ENCODE assay signal across 31 cellular contexts in the genomic region with DNA sequence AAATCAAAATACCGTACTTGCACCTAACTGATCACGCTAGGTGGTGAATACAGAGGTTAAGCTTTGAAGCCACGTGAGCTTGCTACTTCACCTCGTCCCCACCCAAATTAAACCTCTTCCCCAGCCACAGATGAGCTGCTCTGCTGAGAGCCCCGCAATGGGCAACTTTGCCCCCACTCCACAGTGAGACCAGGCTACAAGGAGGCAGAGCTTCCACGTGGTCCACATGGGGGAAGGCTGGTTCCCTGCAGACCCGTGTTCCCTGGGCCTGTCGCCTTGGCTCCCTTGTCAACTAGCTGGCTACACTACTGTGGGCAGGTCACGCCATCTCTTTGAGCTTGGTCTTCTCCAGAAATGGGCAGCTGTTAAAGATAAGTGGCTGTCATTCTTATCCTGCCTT. TPM values are rescaled to one million over a fixed set of nuclear protein-coding genes. Genes with fewer than 3 reads are reported as not detected.
DNase-seq lines count a peak whose midpoint lies in the region; ATAC-seq and TF ChIP-seq lines count a peak whose summit lies in the region.
"Had no signal": no experiment of that assay in that cellular context is flagged by ENCODE, and none has a peak within 500 bp of the region (broad histone marks: within the 10 kb centered on the region; RNA-seq: fewer than 3 reads in every experiment).

No MANE protein-coding gene starts in this region.

- H3K27me3 Mint-ChIP-seq in T-cell: no peaks in the 10 kb centered on the region
- H3K27me3 Mint-ChIP-seq: activated B cell treated with CpG ODN at 0.5 μM for 24 hours had no signal

- peaks cover 59% of the 10 kb centered on the region for H3K4me1 ChIP-seq in effector memory CD4-positive, alpha-beta T cell (ENCODE audit: control insufficient read depth, insufficient read depth, low read length, poor library complexity, severe bottlenecking)
- no peaks in the 10 kb centered on the region for H3K4me1 ChIP-seq in adrenal gland (replicated peaks in 1 of 2)

- H3K4me3 ChIP-seq in effector memory CD4-positive, alpha-beta T cell (ENCODE audit: insufficient read depth, low read depth, low read length, poor library complexity, severe bottlenecking): no peak overlapping the region
- H3K4me3 ChIP-seq in adrenal gland: no peak overlapping the region
- H3K4me3 ChIP-seq: BLaER1 treated with 17β-estradiol and CSF1 and Interleukin-3, amounts not matched to agents 10 nM and 100 nM; K562; smooth muscle cell had no signal

- no peaks in the 10 kb centered on the region for H3K27me3 ChIP-seq in effector memory CD4-positive, alpha-beta T cell (replicated peaks; ENCODE audit: control insufficient read depth, insufficient read depth, low read length, poor library complexity, severe bottlenecking)
- H3K27me3 ChIP-seq in adrenal gland: no peaks in the 10 kb centered on the region
- H3K27me3 ChIP-seq: BLaER1 treated with 17β-estradiol and CSF1 and Interleukin-3, amounts not matched to agents 10 nM and 100 nM had no signal

- CTCF ChIA-PET in T-cell (lab: Charles Lee): interaction anchor here (0.7 to 2.7 kb wide), 6 partner anchors 8 to 122 kb away, joined by 3 to 11 read pairs (median 4); no protein-coding TSS in a partner anchor

- intact Hi-C loops in adrenal gland (cut with DNase I): no loop called here

- H3K36me3 ChIP-seq in effector memory CD4-positive, alpha-beta T cell (ENCODE audit: control insufficient read depth, insufficient read depth, low read length): peaks cover 49% of the 10 kb centered on the region
- no peaks in the 10 kb centered on the region for H3K36me3 ChIP-seq in adrenal gland (replicated peaks in 1 of 2)
- H3K36me3 ChIP-seq: BLaER1 treated with 17β-estradiol and CSF1 and Interleukin-3, amounts not matched to agents 10 nM and 100 nM had no signal

- ATAC-seq in T-cell (replicated peaks in 1 of 4) (peak; percentile 18 to 49 (median 31)), HG03378 (IDR thresholded peaks at IDR 0.05; ENCODE audit: unreplicated experiment) (no peak)
- ATAC-seq in stimulated activated effector memory CD8-positive, alpha-beta T cell treated with anti-CD3 and anti-CD28 coated beads, Interleukin-12 subunit alpha, Interleukin-12 subunit beta, amount 100 ng/mL, for 72 hours: no peak
- ATAC-seq: K562, natural killer cell had no signal

- H3K4me3 Mint-ChIP-seq in T-cell: peak overlapping the region in 2 of 3 donors; percentile 49 to 73
- peak overlapping the region; percentile 8 for H3K4me3 Mint-ChIP-seq in stimulated activated effector memory CD8-positive, alpha-beta T cell treated with anti-CD3 and anti-CD28 coated beads, Interleukin-12 subunit alpha, Interleukin-12 subunit beta, amount 100 ng/mL, for 72 hours
- H3K4me3 Mint-ChIP-seq: activated B cell treated with CpG ODN at 0.5 μM for 24 hours, brain, mesothelial cell of epicardium, natural killer cell had no signal

- peak overlapping the region in 1 of 2 donors; percentile 82 for H3K27ac Mint-ChIP-seq in T-cell
- H3K27ac Mint-ChIP-seq in stimulated activated effector memory CD8-positive, alpha-beta T cell treated with anti-CD3 and anti-CD28 coated beads, Interleukin-12 subunit alpha, Interleukin-12 subunit beta, amount 100 ng/mL, for 72 hours: peak overlapping the region; percentile 95
- H3K27ac Mint-ChIP-seq: activated B cell treated with CpG ODN at 0.5 μM for 24 hours, mesothelial cell of epicardium, natural killer cell had no signal

- WGBS in adrenal gland, 4 donors: 85 to 91% (median 89%) methylated on average over 8 to 9 of the region's 9 CpGs

- POLR2A ChIA-PET in T-cell (lab: Charles Lee): interaction anchor here (0.5 to 1.7 kb wide), 12 partner anchors 11 to 201 kb away, joined by 3 to 10 read pairs (median 4); a partner anchor contains a TSS

- peaks cover 86 to 90% (median 90%) of the 10 kb centered on the region in 3 donors for H3K4me1 Mint-ChIP-seq in T-cell
- peaks cover 76% of the 10 kb centered on the region for H3K4me1 Mint-ChIP-seq in stimulated activated effector memory CD8-positive, alpha-beta T cell treated with anti-CD3 and anti-CD28 coated beads, Interleukin-12 subunit alpha, Interleukin-12 subunit beta, amount 100 ng/mL, for 72 hours
- H3K4me1 Mint-ChIP-seq: mesothelial cell of epicardium had no signal

- no peak for TF ChIP-seq CTCF in adrenal gland (IDR thresholded peaks at IDR 0.05)

- DNase-seq in activated effector memory CD4-positive, alpha-beta T cell treated with anti-CD3 and anti-CD28 coated beads, Interleukin-2, amount 50 U/mL, for 16 hours: peak; percentile 60
- no peak for DNase-seq in activated effector memory CD4-positive, alpha-beta T cell treated with Interleukin-2 at 50 U/mL for 16 hours
- DNase-seq in T-cell (no peak), foreskin melanocyte (no peak), adrenal gland (no peak)
- DNase-seq in effector memory CD4-positive, alpha-beta T cell: no peak
- DNase-seq in stimulated activated effector memory CD8-positive, alpha-beta T cell treated with anti-CD3 and anti-CD28 coated beads, Interleukin-12 subunit alpha, Interleukin-12 subunit beta, amount 100 ng/mL, for 72 hours (ENCODE audit: low spot score in 2 of 2): no peak
- DNase-seq: activated B cell treated with CpG ODN at 0.5 μM for 24 hours; activated T-cell treated with anti-CD3 and anti-CD28 coated beads, Interleukin-2, amount 50 U/mL, for 1 hour; glutamatergic neuron; HCEC 1CT; islet precursor cell; natural killer cell; NCI-H1105; NCI-H2029; NCI-H524 treated with DMSO at 0.1 percent for 48 hours; retina; SHP77 treated with DMSO at 0.1 percent for 48 hours; stimulated activated CD4-positive, alpha-beta T cell treated with anti-CD3 and anti-CD28 coated beads, Interleukin-2, amount 100 ng/mL, for 24 hours; substantia nigra had no signal

- no peak for TF ChIP-seq POLR2A in adrenal gland (IDR thresholded peaks at IDR 0.05)

- H3K27ac ChIP-seq in effector memory CD4-positive, alpha-beta T cell (ENCODE audit: insufficient read depth, low read length, poor library complexity, severe bottlenecking): peak overlapping the region; percentile 68
- no peak overlapping the region for H3K27ac ChIP-seq in adrenal gland
- H3K27ac ChIP-seq: BLaER1 treated with 17β-estradiol and CSF1 and Interleukin-3, amounts not matched to agents 10 nM and 100 nM had no signal

- no peaks in the 10 kb centered on the region for H3K9me3 Mint-ChIP-seq in T-cell
- no peaks in the 10 kb centered on the region for H3K9me3 Mint-ChIP-seq in stimulated activated effector memory CD8-positive, alpha-beta T cell treated with anti-CD3 and anti-CD28 coated beads, Interleukin-12 subunit alpha, Interleukin-12 subunit beta, amount 100 ng/mL, for 72 hours
- H3K9me3 Mint-ChIP-seq: activated B cell treated with CpG ODN at 0.5 μM for 24 hours, brain, mesothelial cell of epicardium, natural killer cell had no signal

- H3K36me3 Mint-ChIP-seq in T-cell: peaks cover 49% of the 10 kb centered on the region
- H3K36me3 Mint-ChIP-seq in stimulated activated effector memory CD8-positive, alpha-beta T cell treated with anti-CD3 and anti-CD28 coated beads, Interleukin-12 subunit alpha, Interleukin-12 subunit beta, amount 100 ng/mL, for 72 hours: peaks cover 89% of the 10 kb centered on the region
- H3K36me3 Mint-ChIP-seq: brain, mesothelial cell of epicardium, natural killer cell had no signal

- no peaks in the 10 kb centered on the region for H3K9me3 ChIP-seq in effector memory CD4-positive, alpha-beta T cell (ENCODE audit: control insufficient read depth, low read length)
- no peaks in the 10 kb centered on the region for H3K9me3 ChIP-seq in adrenal gland (replicated peaks in 1 of 3)
- H3K9me3 ChIP-seq: BLaER1 treated with 17β-estradiol and CSF1 and Interleukin-3, amounts not matched to agents 10 nM and 100 nM had no signal

RNA-seq across cellular contexts. Expression of a gene that starts 10.9 kb away (rescaled TPM):
- total RNA-seq in T-cell (100 to 1,000 TPM; 227 to 387 (median 255) TPM), adrenal gland (10 to 100 TPM in 1 of 8 donors, 1 to 10 TPM in 1, under 1 TPM in 6; 0.12 to 14.4 (median 0.81) TPM)
- polyA plus RNA-seq in adrenal gland: under 1 TPM; 0.18 to 0.48 (median 0.20) TPM
- total RNA-seq: cerebellum, Daoy, MCF 10A, mesothelial cell of epicardium, osteocyte, smooth muscle cell had no signal
- polyA plus RNA-seq: AG04450, K562 had no signal

RNA-seq across cellular contexts. Expression of a gene that starts 48.0 kb away (rescaled TPM):
- 1 to 10 TPM; 3.3 to 7.9 (median 7.3) TPM for total RNA-seq in T-cell
- 10 to 100 TPM in 7 of 8 donors, 1 to 10 TPM in 1; 8.6 to 27.9 (median 19.7) TPM for total RNA-seq in adrenal gland
- 10 to 100 TPM; 11.9 to 18.2 (median 14.2) TPM for polyA plus RNA-seq in adrenal gland

Comparison
In these comparisons a context has a peak if more than half of its experiments do, and no peak if none do; other contexts are left out.
1. ATAC-seq: peak in T-cell (4 of 4); none in stimulated activated effector memory CD8-positive, alpha-beta T cell treated with anti-CD3 and anti-CD28 coated beads, Interleukin-12 subunit alpha, Interleukin-12 subunit beta, amount 100 ng/mL, for 72 hours (single experiment) and HG03378 (single experiment).
2. RNA of a gene that starts 10.9 kb away (total RNA-seq): 227 to 387 TPM in T-cell; 0.12 to 14.4 TPM in adrenal gland; every median in the first group is over 10 times any median in the second.